20 cellular contexts compared by ENCODE assay signal in the genomic region with DNA sequence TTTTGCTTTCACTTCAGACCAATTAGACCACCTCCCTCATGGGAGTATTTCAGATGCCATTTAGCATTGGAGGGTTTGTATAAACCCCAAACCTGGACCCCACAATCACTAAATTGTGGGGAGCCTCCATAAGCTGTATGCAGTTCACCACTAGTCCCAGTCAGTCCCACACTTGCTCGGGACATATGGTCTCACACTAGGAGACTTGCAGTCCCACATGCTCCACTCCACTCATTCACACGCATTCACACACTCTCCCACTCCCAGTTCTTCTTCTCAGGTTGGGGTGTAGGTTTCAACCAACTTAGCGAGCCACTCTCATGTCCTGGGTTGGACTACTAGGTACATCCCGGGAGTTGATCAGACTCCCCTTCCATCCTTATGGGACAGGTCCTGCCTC.
DNase-seq lines count a peak whose midpoint lies in the region; ATAC-seq and TF ChIP-seq lines count a peak whose summit lies in the region.
"Had no signal": no experiment of that assay in that cellular context is flagged by ENCODE, and none has a peak within 500 bp of the region (broad histone marks: within the 10 kb centered on the region; RNA-seq: fewer than 3 reads in every experiment).

No MANE protein-coding gene starts in this region.

- H3K27ac ChIP-seq in breast epithelium (peak overlapping the region; percentile 69 to 80), mesendoderm (ENCODE audit: low read depth, low read length) (no peak overlapping the region)
- H3K27ac ChIP-seq: BLaER1, psoas muscle had no signal

- CTCF ChIA-PET in MCF 10A (lab: Yijun Ruan, JAX): no interaction called here

- no TSS peak for BruUV-seq in MCF 10A (replicated peaks; lab: Mats Ljungman, UMichigan)

- H3K9ac ChIP-seq in mesendoderm (ENCODE audit: low read length): no peak overlapping the region
- H3K9ac ChIP-seq: BLaER1 had no signal

- no peak overlapping the region for H2BK120ac ChIP-seq in mesendoderm (ENCODE audit: low read depth, low read length)

- H3K27me3 ChIP-seq in breast epithelium (no peaks in the 10 kb centered on the region), mesendoderm (ENCODE audit: insufficient read depth, low read length, poor library complexity) (no peaks in the 10 kb centered on the region)
- H3K27me3 ChIP-seq: BLaER1 had no signal

- H3K27me3 Mint-ChIP-seq in MCF 10A (ENCODE audit: insufficient read depth, unreplicated experiment) (peaks cover 10% of the 10 kb centered on the region), type B pancreatic cell (no peaks in the 10 kb centered on the region)
- no peaks in the 10 kb centered on the region for H3K27me3 Mint-ChIP-seq in dendritic cell treated with granulocyte-macrophage colony-stimulating factor and Interleukin-4, amounts not matched to agents 40 ng/mL and 50 ng/mL, for 4 days

- no peak overlapping the region for H3K4ac ChIP-seq in mesendoderm (ENCODE audit: low read depth, low read length)

- no peak overlapping the region for H4K5ac ChIP-seq in mesendoderm (ENCODE audit: low read length)

- TF ChIP-seq CTCF in breast epithelium (IDR thresholded peaks at IDR 0.05): no peak
- no peak for TF ChIP-seq CTCF in MCF 10A (IDR thresholded peaks at IDR 0.05; ENCODE audit: unreplicated experiment)
- no peak for TF ChIP-seq CTCF in type B pancreatic cell (conservative IDR thresholded peaks at IDR 0.05)

- ATAC-seq in Right ventricle myocardium superior (ENCODE audit: poor library complexity): no peak
- ATAC-seq: psoas muscle, T-helper 17 cell had no signal

- no peak for TF ChIP-seq POLR2A in breast epithelium (IDR thresholded peaks at IDR 0.05)

- H3K23ac ChIP-seq in mesendoderm (ENCODE audit: low read length): no peak overlapping the region

- H3K79me2 ChIP-seq in mesendoderm (ENCODE audit: control insufficient read depth, insufficient read depth, low read length): no peaks in the 10 kb centered on the region

- H3K27ac Mint-ChIP-seq in MCF 10A (ENCODE audit: low read depth, unreplicated experiment): no peak overlapping the region
- H3K27ac Mint-ChIP-seq in dendritic cell treated with granulocyte-macrophage colony-stimulating factor and Interleukin-4, amounts not matched to agents 40 ng/mL and 50 ng/mL, for 4 days: peak overlapping the region; percentile 83
- peak overlapping the region; percentile 79 for H3K27ac Mint-ChIP-seq in type B pancreatic cell
- H3K27ac Mint-ChIP-seq: activated T-helper 1 cell treated with anti-CD3 and anti-CD28 coated beads, Interleukin-12 subunit alpha, Interleukin-12 subunit beta, Interleukin-2, Interleukin-4 antibody, amounts not matched to agents 30 ng/mL and 10 ng/mL and 1 ng/mL, durations not matched to agents 14 hours and 24 hours and 36 hours; T-helper 17 cell had no signal

- POLR2A ChIA-PET in MCF 10A (lab: Yijun Ruan, JAX): no interaction called here

- H3K4me1 ChIP-seq in breast epithelium: peaks cover 0 to 4% of the 10 kb centered on the region in 2 donors
- peaks cover 5% of the 10 kb centered on the region for H3K4me1 ChIP-seq in mesendoderm (ENCODE audit: control insufficient read depth, low read depth, low read length)
- H3K4me1 ChIP-seq: psoas muscle had no signal

- no peak overlapping the region for H3K4me2 ChIP-seq in mesendoderm (ENCODE audit: low read length)

- H3K4me1 Mint-ChIP-seq in MCF 10A (ENCODE audit: insufficient read depth, unreplicated experiment): no peaks in the 10 kb centered on the region
- H3K4me1 Mint-ChIP-seq in dendritic cell treated with granulocyte-macrophage colony-stimulating factor and Interleukin-4, amounts not matched to agents 40 ng/mL and 50 ng/mL, for 4 days (ENCODE audit: low read depth): peaks cover 61% of the 10 kb centered on the region
- H3K4me1 Mint-ChIP-seq in type B pancreatic cell (ENCODE audit: unreplicated experiment): peaks cover 28% of the 10 kb centered on the region
- H3K4me1 Mint-ChIP-seq: central memory CD8-positive, alpha-beta T cell had no signal

- H3K4me3 ChIP-seq in breast epithelium (no peak overlapping the region), mesendoderm (ENCODE audit: low read length) (peak overlapping the region; percentile 7)
- H3K4me3 ChIP-seq: BLaER1, psoas muscle had no signal

- no peak overlapping the region for H2BK5ac ChIP-seq in mesendoderm (ENCODE audit: low read length)

- DNase-seq in breast epithelium (ENCODE audit: low spot score in 2 of 2): no peak
- no peak for DNase-seq in MCF 10A (ENCODE audit: unreplicated experiment)
- DNase-seq in mesendoderm: no peak
- DNase-seq in type B pancreatic cell (ENCODE audit: extremely low spot score, unreplicated experiment): no peak
- no peak for DNase-seq in GM19240 (ENCODE audit: insufficient read length, low spot score)
- DNase-seq in Right ventricle myocardium superior: no peak
- no peak for DNase-seq in NCI-H345 (lab: John Stamatoyannopoulos, UW)
- DNase-seq: DMS 273 treated with DMSO at 0.1 percent for 48 hours; foreskin melanocyte; HCEC 1CT; naive thymus-derived CD8-positive, alpha-beta T cell; NCI-H1436 treated with DMSO at 0.1 percent for 48 hours; NCI-H226; psoas muscle; stimulated activated naive CD4-positive, alpha-beta T cell treated with Interleukin-2 at 50 U/mL for 16 hours; T-helper 17 cell had no signal

- H3K4me3 Mint-ChIP-seq in MCF 10A (ENCODE audit: unreplicated experiment) (no peak overlapping the region), type B pancreatic cell (no peak overlapping the region)
- peak overlapping the region; percentile 31 for H3K4me3 Mint-ChIP-seq in dendritic cell treated with granulocyte-macrophage colony-stimulating factor and Interleukin-4, amounts not matched to agents 40 ng/mL and 50 ng/mL, for 4 days
- H3K4me3 Mint-ChIP-seq: activated T-helper 1 cell treated with anti-CD3 and anti-CD28 coated beads, Interleukin-12 subunit alpha, Interleukin-12 subunit beta, Interleukin-2, Interleukin-4 antibody, amounts not matched to agents 30 ng/mL and 10 ng/mL and 1 ng/mL, durations not matched to agents 14 hours and 24 hours and 36 hours; central memory CD8-positive, alpha-beta T cell; T-helper 17 cell had no signal

- WGBS in mesendoderm (ENCODE audit: extremely low coverage, insufficient coverage, low lambda C conversion rate): no CpG with 5 or more reads among the region's 4 CpGs

- H4K8ac ChIP-seq in mesendoderm (ENCODE audit: low read depth, low read length): no peak overlapping the region

- no peak overlapping the region for H3K56ac ChIP-seq in mesendoderm (ENCODE audit: low read length)

- H2BK15ac ChIP-seq in mesendoderm (replicated peaks; ENCODE audit: low read depth): no peak overlapping the region

- H3K9me3 Mint-ChIP-seq in MCF 10A (ENCODE audit: unreplicated experiment) (peaks cover 8% of the 10 kb centered on the region), type B pancreatic cell (peaks cover 14% of the 10 kb centered on the region)
- H3K9me3 Mint-ChIP-seq in dendritic cell treated with granulocyte-macrophage colony-stimulating factor and Interleukin-4, amounts not matched to agents 40 ng/mL and 50 ng/mL, for 4 days: peaks cover 7% of the 10 kb centered on the region
- H3K9me3 Mint-ChIP-seq: activated T-helper 1 cell treated with anti-CD3 and anti-CD28 coated beads, Interleukin-12 subunit alpha, Interleukin-12 subunit beta, Interleukin-2, Interleukin-4 antibody, amounts not matched to agents 30 ng/mL and 10 ng/mL and 1 ng/mL, durations not matched to agents 14 hours and 24 hours and 36 hours; central memory CD8-positive, alpha-beta T cell had no signal

- peak overlapping the region; percentile 37 for H2AK5ac ChIP-seq in mesendoderm (ENCODE audit: low read length)

- no peaks in the 10 kb centered on the region for H3K9me3 ChIP-seq in breast epithelium
- H3K9me3 ChIP-seq: psoas muscle had no signal

- intact Hi-C loops in breast epithelium (cut with DNase I; ENCODE audit: low total_unique reads): no loop called here
- intact Hi-C loops in MCF 10A (cut with micrococcal nuclease): no loop called here
- intact Hi-C loops in dendritic cell treated with granulocyte-macrophage colony-stimulating factor and Interleukin-4, amounts not matched to agents 40 ng/mL and 50 ng/mL, for 4 days (cut with micrococcal nuclease): no loop called here
- intact Hi-C loops in Right ventricle myocardium superior (cut with DNase I): no loop called here

- H3K36me3 Mint-ChIP-seq in MCF 10A (ENCODE audit: insufficient read depth, unreplicated experiment) (no peaks in the 10 kb centered on the region), type B pancreatic cell (peaks cover 3% of the 10 kb centered on the region)
- H3K36me3 Mint-ChIP-seq in dendritic cell treated with granulocyte-macrophage colony-stimulating factor and Interleukin-4, amounts not matched to agents 40 ng/mL and 50 ng/mL, for 4 days (ENCODE audit: low read depth): no peaks in the 10 kb centered on the region
- H3K36me3 Mint-ChIP-seq: naive thymus-derived CD8-positive, alpha-beta T cell had no signal

- H3K79me1 ChIP-seq in mesendoderm (ENCODE audit: low read length): no peaks in the 10 kb centered on the region

- H3K36me3 ChIP-seq in breast epithelium (no peaks in the 10 kb centered on the region), mesendoderm (ENCODE audit: control insufficient read depth, insufficient read depth, low read length) (no peaks in the 10 kb centered on the region)
- H3K36me3 ChIP-seq: BLaER1 had no signal

- H3K18ac ChIP-seq in mesendoderm (ENCODE audit: low read length): no peak overlapping the region
